In genomic region chr16:25106567-25107465, GRCh38 we compare ENCODE assay signal across 8 cellular contexts. TPM values are rescaled to one million over a fixed set of nuclear protein-coding genes. Genes with fewer than 3 reads are reported as not detected.
DNase-seq lines count a peak whose midpoint lies in the region; ATAC-seq and TF ChIP-seq lines count a peak whose summit lies in the region.

No MANE protein-coding gene starts in this region.

- H3K4me1 ChIP-seq in duodenal mucosa (ENCODE audit: control insufficient read depth in 1 of 2, insufficient read depth in 2 of 2, low read length in 2 of 2): peaks cover 26 to 36% of the 10 kb centered on the region in 2 donors

- TF ChIP-seq POLR2A in lower leg skin (IDR thresholded peaks at IDR 0.05): no peak

- H3K9ac ChIP-seq in duodenal mucosa (ENCODE audit: low read depth in 1 of 2, low read length in 2 of 2): peak overlapping the region; percentile 86 to 91

- WGBS in lower leg skin, 2 donors: 0% methylated on average over 35 to 42 of the region's 63 CpGs

- no peaks in the 10 kb centered on the region for H3K9me3 ChIP-seq in duodenal mucosa (ENCODE audit: control insufficient read depth in 1 of 2, low read length in 2 of 2)

- ATAC-seq in GM18867 (IDR thresholded peaks at IDR 0.05; ENCODE audit: unreplicated experiment) (peak; percentile 55), HG03439 (IDR thresholded peaks at IDR 0.05; ENCODE audit: unreplicated experiment) (peak; percentile 43)

- intact Hi-C loops in lower leg skin (cut with DNase I; ENCODE audit: low total_unique reads): no loop called here

- H3K36me3 ChIP-seq in duodenal mucosa (ENCODE audit: control insufficient read depth in 1 of 2, insufficient read depth in 2 of 2, low read length in 2 of 2): no peaks in the 10 kb centered on the region

- DNase-seq in ACHN (peak; percentile 96), NCI-H69 (lab: John Stamatoyannopoulos, UW) (peak; percentile 90), lower leg skin (ENCODE audit: low spot score in 2 of 2) (peak; percentile 91 to 99)
- DNase-seq in activated CD4-positive, alpha-beta T cell treated with anti-CD3 and anti-CD28 coated beads, Interleukin-2, amount 50 U/mL, for 48 hours: peak; percentile 86 to 89
- DNase-seq in stimulated activated CD4-positive, alpha-beta T cell treated with anti-CD3 and anti-CD28 coated beads, Interleukin-4, amount 100 ng/mL, for 1 hour: peak; percentile 71

- H3K4me3 ChIP-seq in duodenal mucosa (ENCODE audit: low read depth in 1 of 2, low read length in 2 of 2) (peak overlapping the region; percentile 86 to 96), lower leg skin (ENCODE audit: low read depth, poor library complexity, severe bottlenecking) (peak overlapping the region; percentile 89)

- no peaks in the 10 kb centered on the region for H3K27me3 ChIP-seq in duodenal mucosa (ENCODE audit: control insufficient read depth in 1 of 2, insufficient read depth in 2 of 2, low read length in 2 of 2)

- peak overlapping the region; percentile 62 for H3K27ac ChIP-seq in duodenal mucosa (ENCODE audit: low read depth, low read length)

- in situ Hi-C loops in ACHN (cut with HindIII; ENCODE audit: low pct_ligation_motif_present, low pct_unique_long_range_greater_than_20kb, low sequenced_read_pairs): no loop called here

- no peak for TF ChIP-seq CTCF in lower leg skin (IDR thresholded peaks at IDR 0.05)

RNA-seq across cellular contexts. Expression of gene LCMT1, which starts 4.7 kb away (rescaled TPM):
- 10 to 100 TPM; 33.6 to 46.8 (median 38.2) TPM for total RNA-seq in lower leg skin

Comparison
In these comparisons a context has a peak if more than half of its experiments do, and no peak if none do; other contexts are left out.
1. Peak in every context shown above with its lines: DNase-seq, ATAC-seq, H3K4me3 ChIP-seq and H3K27ac ChIP-seq.